ENCODE assay signal across 20 cellular contexts in the genomic region with DNA sequence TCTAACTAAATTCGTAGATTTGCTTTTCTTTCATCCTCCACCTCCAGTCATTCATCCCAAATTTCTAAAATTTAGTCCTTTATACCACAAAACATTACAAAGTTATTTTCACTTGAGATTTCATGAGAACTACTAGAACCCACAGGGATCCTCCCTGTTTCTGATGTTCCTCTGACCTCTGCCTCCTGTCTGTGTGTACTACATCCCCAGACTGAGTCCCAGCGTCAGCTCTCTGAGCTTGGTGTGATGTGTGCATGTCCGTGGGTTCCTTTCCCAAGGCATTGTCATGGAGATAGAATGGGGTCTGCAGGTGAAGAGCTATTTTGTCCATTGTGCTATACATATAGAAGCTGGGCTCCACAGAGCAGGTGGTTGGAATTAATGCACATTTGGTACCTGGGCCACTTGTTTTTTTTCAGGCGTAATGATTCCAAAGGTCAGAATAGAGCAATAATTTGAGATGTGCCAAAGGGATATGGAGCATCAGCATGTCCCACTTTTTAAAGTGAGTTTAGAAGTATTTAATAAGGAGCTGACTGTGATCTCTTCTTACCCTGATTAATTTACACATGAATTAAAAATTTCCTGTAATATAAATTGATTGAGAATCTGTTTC.
DNase-seq lines count a peak whose midpoint lies in the region; ATAC-seq, FAIRE-seq and TF ChIP-seq lines count a peak whose summit lies in the region.
"Had no signal": no experiment of that assay in that cellular context is flagged by ENCODE, and none has a peak within 500 bp of the region (broad histone marks: within the 10 kb centered on the region; RNA-seq: fewer than 3 reads in every experiment).

No MANE protein-coding gene starts in this region.

- no peak for TF ChIP-seq RAD21 in HepG2 (CRISPR knock-in tag; IDR thresholded peaks at IDR 0.05)

- peak; percentile 50; the same call in 2 of the 3 replicates for ATAC-seq in HepG2
- no peak for ATAC-seq in GM19328 (IDR thresholded peaks at IDR 0.05; ENCODE audit: unreplicated experiment)
- ATAC-seq in GM21447 (IDR thresholded peaks at IDR 0.05; ENCODE audit: unreplicated experiment): no peak
- ATAC-seq: right cardiac atrium had no signal

- TF ChIP-seq CTCF in colonic mucosa (IDR thresholded peaks at IDR 0.05) (peak; percentile 20), HepG2 (CRISPR knock-in tag; IDR thresholded peaks at IDR 0.05) (peak; percentile 45)

- WGBS in HepG2 (ENCODE audit: low lambda C conversion rate): 58% methylated on average over 4 of the region's 4 CpGs
- WGBS in GM23248 (ENCODE audit: low coverage in 1 of 2, low lambda C conversion rate in 2 of 2, missing lambda C conversion rate in 2 of 2), 2 experiments: 90 to 93% methylated on average over 4 of the region's 4 CpGs

- in situ Hi-C loops in ACHN (cut with HindIII; ENCODE audit: low pct_ligation_motif_present, low pct_unique_long_range_greater_than_20kb, low sequenced_read_pairs): no loop called here
- in situ Hi-C loops in HepG2 (cut with HindIII; ENCODE audit: extremely low pct_ligation_motif_present, low pct_unique_long_range_greater_than_20kb): no loop called here
- in situ Hi-C loops in GM23248 (cut with MboI): no loop called here

- no peak for FAIRE-seq in HepG2 (lab: Jason Lieb, UNC)

- peak; percentile 5 for DNase-seq in ACHN
- DNase-seq in H7: peak; percentile 33
- no peak for DNase-seq in colonic mucosa
- no peak for DNase-seq in HepG2 (ENCODE audit: low spot score)
- no peak for DNase-seq in NCI-H526 treated with DMSO at 0.1 percent for 48 hours (lab: John Stamatoyannopoulos, UW)
- DNase-seq in GM23248: no peak
- DNase-seq: activated CD4-positive, alpha-beta memory T cell treated with anti-CD3 and anti-CD28 coated beads for 36 hours; activated naive CD4-positive, alpha-beta T cell treated with anti-CD3 and anti-CD28 coated beads, Interleukin-2, amount 10 ng/mL, durations not matched to agents 7 days and 5 days; CD8-positive, alpha-beta memory T cell; cerebellar nuclear complex; EL; NCI-H1436 treated with DMSO at 0.1 percent for 48 hours; NCI-H2227 treated with DMSO at 0.1 percent for 48 hours; occipital lobe; Right ventricle myocardium superior; stimulated activated CD4-positive, alpha-beta T cell treated with anti-CD3 and anti-CD28 coated beads, Interleukin-15, amount 100 ng/mL, for 24 hours had no signal

- no peaks in the 10 kb centered on the region for H3K27me3 ChIP-seq in H7 (ENCODE audit: control insufficient read depth, insufficient read depth, low read length)
- no peaks in the 10 kb centered on the region for H3K27me3 ChIP-seq in colonic mucosa
- no peaks in the 10 kb centered on the region for H3K27me3 ChIP-seq in HepG2 (ENCODE audit: control insufficient read depth in 1 of 2, insufficient read depth in 2 of 2, low read length in 2 of 2)
- no peaks in the 10 kb centered on the region for H3K27me3 ChIP-seq in GM23248 (replicated peaks; ENCODE audit: insufficient read depth)
- H3K27me3 ChIP-seq: ascending aorta had no signal

- H3K4me1 ChIP-seq in colonic mucosa (no peaks in the 10 kb centered on the region), HepG2 (ENCODE audit: insufficient read depth, low read length) (no peaks in the 10 kb centered on the region), GM23248 (ENCODE audit: insufficient read depth) (0 out of 2 replicates have a peak, but pooled peaks cover 4% of the 10 kb centered on the region)
- H3K4me1 ChIP-seq: ascending aorta had no signal

- H2AFZ ChIP-seq in HepG2 (ENCODE audit: low read length) (no peak overlapping the region), GM23248 (no peak overlapping the region)

- H3K4me2 ChIP-seq in HepG2 (ENCODE audit: low read depth, low read length): no peak overlapping the region
- no peak overlapping the region for H3K4me2 ChIP-seq in GM23248 (ENCODE audit: unreplicated experiment)

- no peaks in the 10 kb centered on the region for H3K36me3 ChIP-seq in H7 (replicated peaks; ENCODE audit: control insufficient read depth, insufficient read depth, low read length)
- H3K36me3 ChIP-seq in colonic mucosa: no peaks in the 10 kb centered on the region
- H3K36me3 ChIP-seq in HepG2 (replicated peaks in 1 of 2; ENCODE audit: control insufficient read depth in 1 of 2, insufficient read depth in 2 of 2, low read length in 2 of 2): no peaks in the 10 kb centered on the region
- H3K36me3 ChIP-seq in GM23248 (ENCODE audit: low read depth): no peaks in the 10 kb centered on the region
- H3K36me3 ChIP-seq: ascending aorta had no signal

- CTCF ChIA-PET in HepG2 (lab: Yijun Ruan, JAX; ENCODE audit: low intra/inter-chr PET ratio, low total read pairs): no interaction called here

- POLR2A ChIA-PET in HepG2 (lab: Yijun Ruan, JAX): no interaction called here

- H3K9ac ChIP-seq in colonic mucosa (ENCODE audit: low read depth in 2 of 2, low read length in 2 of 2) (no peak overlapping the region), HepG2 (ENCODE audit: insufficient read depth, low read depth, low read length) (no peak overlapping the region), GM23248 (no peak overlapping the region)

- BruUV-seq in HepG2 (replicated peaks; lab: Mats Ljungman, UMichigan): no TSS peak

- intact Hi-C loops in colonic mucosa (cut with DNase I): no loop called here
- intact Hi-C loops in HepG2 (cut with micrococcal nuclease; ENCODE audit: unreplicated experiment): no loop called here

- H3K4me3 ChIP-seq in H7 (ENCODE audit: insufficient read depth, low read depth, low read length) (no peak overlapping the region), colonic mucosa (no peak overlapping the region), HepG2 (replicated peaks in 1 of 3; ENCODE audit: insufficient read depth in 1 of 3, low read depth in 2 of 3, low read length in 3 of 3) (no peak overlapping the region), GM23248 (no peak overlapping the region)
- H3K4me3 ChIP-seq: ascending aorta had no signal

- TF ChIP-seq POLR2A in HepG2 (IDR thresholded peaks at IDR 0.05; ENCODE audit: insufficient read depth in 1 of 2, low read depth in 2 of 2, low read length in 2 of 2): no peak

- H3K27ac ChIP-seq in colonic mucosa: no peak overlapping the region
- H3K27ac ChIP-seq in HepG2 (ENCODE audit: extremely low read length, insufficient read depth, low read length): no peak overlapping the region
- H3K27ac ChIP-seq in GM23248: no peak overlapping the region
- H3K27ac ChIP-seq: ascending aorta had no signal

- H3K79me2 ChIP-seq in HepG2 (ENCODE audit: insufficient read depth, low read length) (no peaks in the 10 kb centered on the region), GM23248 (ENCODE audit: insufficient read depth) (no peaks in the 10 kb centered on the region)

- H3K9me3 ChIP-seq in colonic mucosa: no peaks in the 10 kb centered on the region
- H3K9me3 ChIP-seq in HepG2 (ENCODE audit: low read length): no peaks in the 10 kb centered on the region
- no peaks in the 10 kb centered on the region for H3K9me3 ChIP-seq in GM23248 (ENCODE audit: low read depth)
- H3K9me3 ChIP-seq: ascending aorta had no signal

- H3F3A ChIP-seq in GM23248 (ENCODE audit: insufficient read depth): no peaks in the 10 kb centered on the region

- no peaks in the 10 kb centered on the region for H3K9me2 ChIP-seq in GM23248 (ENCODE audit: insufficient read depth)

- no peaks in the 10 kb centered on the region for H4K20me1 ChIP-seq in HepG2 (ENCODE audit: insufficient read depth, low read length)
- H4K20me1 ChIP-seq in GM23248 (ENCODE audit: insufficient read depth): no peaks in the 10 kb centered on the region

- no peak for TF ChIP-seq EP300 in HepG2 (IDR thresholded peaks at IDR 0.05; ENCODE audit: low read depth in 2 of 2, low read length in 2 of 2)
- TF ChIP-seq EP300 in HepG2 (CRISPR knock-in tag; IDR thresholded peaks at IDR 0.05; ENCODE audit: borderline replicate concordance): no peak

TF ChIP-seq in HepG2, 621 proteins besides CTCF, POLR2A, EP300 and RAD21:
- TF ChIP-seq CEBPG (CRISPR knock-in tag; IDR thresholded peaks at IDR 0.05): no peak
- TF ChIP-seq TOPORS (CRISPR knock-in tag; IDR thresholded peaks at IDR 0.05): no peak
- TF ChIP-seq MTA1 (CRISPR knock-in tag; IDR thresholded peaks at IDR 0.05; ENCODE audit: borderline replicate concordance): no peak
- no peak for TF ChIP-seq ZNF251 (CRISPR knock-in tag; IDR thresholded peaks at IDR 0.05)
- peak; percentile 36; the same call in 1 of the 2 replicates for TF ChIP-seq STAG1 (CRISPR knock-in tag; IDR thresholded peaks at IDR 0.05)
- TF ChIP-seq, protein P1, sequence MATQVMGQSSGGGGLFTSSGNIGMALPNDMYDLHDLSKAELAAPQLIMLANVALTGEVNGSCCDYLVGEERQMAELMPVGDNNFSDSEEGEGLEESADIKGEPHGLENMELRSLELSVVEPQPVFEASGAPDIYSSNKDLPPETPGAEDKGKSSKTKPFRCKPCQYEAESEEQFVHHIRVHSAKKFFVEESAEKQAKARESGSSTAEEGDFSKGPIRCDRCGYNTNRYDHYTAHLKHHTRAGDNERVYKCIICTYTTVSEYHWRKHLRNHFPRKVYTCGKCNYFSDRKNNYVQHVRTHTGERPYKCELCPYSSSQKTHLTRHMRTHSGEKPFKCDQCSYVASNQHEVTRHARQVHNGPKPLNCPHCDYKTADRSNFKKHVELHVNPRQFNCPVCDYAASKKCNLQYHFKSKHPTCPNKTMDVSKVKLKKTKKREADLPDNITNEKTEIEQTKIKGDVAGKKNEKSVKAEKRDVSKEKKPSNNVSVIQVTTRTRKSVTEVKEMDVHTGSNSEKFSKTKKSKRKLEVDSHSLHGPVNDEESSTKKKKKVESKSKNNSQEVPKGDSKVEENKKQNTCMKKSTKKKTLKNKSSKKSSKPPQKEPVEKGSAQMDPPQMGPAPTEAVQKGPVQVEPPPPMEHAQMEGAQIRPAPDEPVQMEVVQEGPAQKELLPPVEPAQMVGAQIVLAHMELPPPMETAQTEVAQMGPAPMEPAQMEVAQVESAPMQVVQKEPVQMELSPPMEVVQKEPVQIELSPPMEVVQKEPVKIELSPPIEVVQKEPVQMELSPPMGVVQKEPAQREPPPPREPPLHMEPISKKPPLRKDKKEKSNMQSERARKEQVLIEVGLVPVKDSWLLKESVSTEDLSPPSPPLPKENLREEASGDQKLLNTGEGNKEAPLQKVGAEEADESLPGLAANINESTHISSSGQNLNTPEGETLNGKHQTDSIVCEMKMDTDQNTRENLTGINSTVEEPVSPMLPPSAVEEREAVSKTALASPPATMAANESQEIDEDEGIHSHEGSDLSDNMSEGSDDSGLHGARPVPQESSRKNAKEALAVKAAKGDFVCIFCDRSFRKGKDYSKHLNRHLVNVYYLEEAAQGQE (IDR thresholded peaks at IDR 0.05; ENCODE audit: borderline replicate concordance in 1 of 2, low read depth in 1 of 2, low read length in 2 of 2): no peak

Comparison
In these comparisons a context has a peak if more than half of its experiments do, and no peak if none do; other contexts are left out.
1. DNase-seq: peak in ACHN (single experiment) and H7 (single experiment); none in colonic mucosa (single experiment), HepG2 (single experiment), NCI-H526 treated with DMSO at 0.1 percent for 48 hours (single experiment) and GM23248 (single experiment).